Comparison of ENCODE assay signal across 10 cellular contexts in the genomic region with DNA sequence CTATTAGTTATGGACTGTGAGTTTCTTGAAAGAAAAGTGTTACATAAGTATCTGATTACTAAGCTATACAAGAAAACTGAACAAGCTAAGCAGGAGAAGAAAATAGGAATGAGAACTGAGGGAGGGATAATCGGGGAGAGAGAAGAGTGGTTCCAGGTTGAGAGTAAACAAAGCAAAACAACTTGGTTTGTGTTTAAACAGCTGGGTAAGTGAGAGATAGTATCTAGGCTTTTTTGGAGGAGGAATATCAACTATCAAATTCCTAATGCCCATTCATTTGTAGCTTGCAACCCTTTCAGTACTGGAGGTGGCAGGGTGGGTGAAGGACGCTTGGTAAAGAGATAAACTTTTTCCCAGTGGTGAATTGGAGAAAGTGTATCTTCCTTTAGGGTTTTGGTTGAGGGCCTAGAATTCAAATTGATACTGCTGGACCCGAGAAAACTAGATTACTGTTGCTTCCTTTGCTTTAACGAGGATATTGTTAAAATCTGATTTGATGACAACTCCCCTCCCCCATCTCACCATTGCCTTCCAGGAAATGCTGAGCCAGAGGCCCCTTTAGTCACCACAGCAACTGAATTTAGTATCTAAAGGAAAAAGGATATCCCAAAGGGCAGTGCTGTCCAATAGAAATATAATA. TPM values are rescaled to one million over a fixed set of nuclear protein-coding genes. Genes with fewer than 3 reads are reported as not detected.
DNase-seq lines count a peak whose midpoint lies in the region; ATAC-seq, FAIRE-seq and TF ChIP-seq lines count a peak whose summit lies in the region.
"Had no signal": no experiment of that assay in that cellular context is flagged by ENCODE, and none has a peak within 500 bp of the region (broad histone marks: within the 10 kb centered on the region; RNA-seq: fewer than 3 reads in every experiment).

No MANE protein-coding gene starts in this region.

- H4K91ac ChIP-seq in H1 (replicated peaks; ENCODE audit: insufficient read length, low read length), result peak overlapping the region; percentile 30

- in situ Hi-C loops in transverse colon (cut with MboI; ENCODE audit: low pct_ligation_motif_present in 1 of 4, low pct_unique_long_range_greater_than_20kb in 1 of 4, low sequenced_read_pairs in 3 of 4), result loop anchor here in 2 of 4 donors (10.0 kb wide), 1 partner anchor 57 kb away; no protein-coding TSS in a partner anchor

- peak overlapping the region; percentile 15 for H4K5ac ChIP-seq in H1 (ENCODE audit: insufficient read length, low read depth, low read length)

- no peak for TF ChIP-seq RAD21 in H1 (IDR thresholded peaks at IDR 0.05 in 1 of 2, conservative IDR thresholded peaks at IDR 0.05 in 1 of 2; ENCODE audit: low read depth in 2 of 2, low read length in 2 of 2)

- TF ChIP-seq CTCF in H1 (IDR thresholded peaks at IDR 0.05; ENCODE audit: control extremely low read depth in 1 of 3, insufficient read depth in 1 of 3, low read depth in 1 of 3, low read length in 3 of 3), result no peak
- peak in 1 of 5 experiments; percentile 26 for TF ChIP-seq CTCF in transverse colon (IDR thresholded peaks at IDR 0.05)
- TF ChIP-seq CTCF in adrenal gland (IDR thresholded peaks at IDR 0.05), result peak in 3 of 6 experiments; percentile 31 to 42 (median 33)

- H3K4me1 ChIP-seq in H1 (replicated peaks in 1 of 4; ENCODE audit: control insufficient read depth in 3 of 4, insufficient read depth in 4 of 4, low read length in 3 of 4), result peaks cover 0 to 10% (median 3%) of the 10 kb centered on the region in 4 experiments; a peak in 4 of 7 replicates
- H3K4me1 ChIP-seq in skeletal muscle satellite cell (ENCODE audit: control insufficient read depth, insufficient read depth, low read length), result peaks cover 15% of the 10 kb centered on the region
- peaks cover 0 to 22% (median 10%) of the 10 kb centered on the region in 4 donors for H3K4me1 ChIP-seq in transverse colon
- no peaks in the 10 kb centered on the region for H3K4me1 ChIP-seq in adrenal gland (replicated peaks in 1 of 2)

- peaks cover under 1 to 11% (median 4%) of the 10 kb centered on the region in 4 experiments; a peak in 5 of 8 replicates for H3K36me3 ChIP-seq in H1 (ENCODE audit: control insufficient read depth in 2 of 4, insufficient read depth in 4 of 4, low read length in 3 of 4)
- peaks cover 1% of the 10 kb centered on the region for H3K36me3 ChIP-seq in skeletal muscle satellite cell (ENCODE audit: insufficient read depth, low read length)
- H3K36me3 ChIP-seq in transverse colon, result no peaks in the 10 kb centered on the region
- H3K36me3 ChIP-seq in adrenal gland (replicated peaks in 1 of 2), result no peaks in the 10 kb centered on the region

- H2BK15ac ChIP-seq in H1 (ENCODE audit: low read length), result no peak overlapping the region

- WGBS in H1 (ENCODE audit: extremely low coverage in 1 of 2, insufficient coverage in 1 of 2, insufficient read length in 1 of 2, insufficient replicate concordance in 2 of 2, low coverage in 1 of 2, low lambda C conversion rate in 2 of 2, missing lambda C conversion rate in 1 of 2), 2 experiments, result 53% methylated on average over 4 of the region's 4 CpGs; no CpG with 5 or more reads in 1 of the 2 experiments
- 25 to 43% methylated on average over 4 of the region's 4 CpGs for WGBS in transverse colon (ENCODE audit: low coverage in 1 of 2), 2 donors
- whole genome bisulfite sequencing in adrenal gland, 4 donors, result 30 to 35% (median 33%) methylated on average over 4 of the region's 4 CpGs

- intact Hi-C loops in transverse colon (cut with DNase I; ENCODE audit: low total_unique reads) (no loop called here), adrenal gland (cut with DNase I) (loop anchor here (10.0 kb wide), 1 partner anchor 57 kb away; no protein-coding TSS in a partner anchor)

- H4K20me1 ChIP-seq in H1 (replicated peaks in 1 of 2; ENCODE audit: control insufficient read depth in 1 of 2, insufficient read depth in 2 of 2, low read length in 2 of 2), result peaks cover 0 to 4% of the 10 kb centered on the region in 2 experiments

- peak overlapping the region; percentile 60; the same call in 1 of the 2 replicates for H2BK12ac ChIP-seq in H1 (ENCODE audit: low read depth, low read length)

- FAIRE-seq in H1 (lab: Jason Lieb, UNC), result no peak
- FAIRE-seq: A204.1, colon had no signal

- peak overlapping the region; percentile 61 for H2BK120ac ChIP-seq in H1 (replicated peaks; ENCODE audit: low read depth, low read length)

- peak; percentile 24 for DNase-seq in DMS79 treated with DMSO at 0.1 percent for 48 hours (lab: John Stamatoyannopoulos, UW)
- DNase-seq in DMS79 (lab: John Stamatoyannopoulos, UW), result no peak
- peak; percentile 34 to 36 for DNase-seq in NCI-H526 (lab: John Stamatoyannopoulos, UW)
- no peak for DNase-seq in H1 (ENCODE audit: low read depth in 1 of 2, low spot score in 2 of 2)
- no peak for DNase-seq in transverse colon
- no peak for DNase-seq in adrenal gland

- no peak overlapping the region for H3K23ac ChIP-seq in H1 (ENCODE audit: insufficient read length)

- no peak for ATAC-seq in HG02885 (IDR thresholded peaks at IDR 0.05; ENCODE audit: poor library complexity, unreplicated experiment)

- no peaks in the 10 kb centered on the region for H3K9me3 ChIP-seq in H1 (ENCODE audit: insufficient read depth in 2 of 2, low read depth in 1 of 2, low read length in 1 of 2)
- no peaks in the 10 kb centered on the region for H3K9me3 ChIP-seq in skeletal muscle satellite cell (replicated peaks; ENCODE audit: low read length)
- no peaks in the 10 kb centered on the region for H3K9me3 ChIP-seq in transverse colon
- no peaks in the 10 kb centered on the region for H3K9me3 ChIP-seq in adrenal gland (replicated peaks in 1 of 3)

- peak overlapping the region; percentile 78; the same call in 1 of the 2 replicates for H2BK5ac ChIP-seq in H1 (ENCODE audit: low read depth, low read length)

- peaks cover 19 to 31% of the 10 kb centered on the region in 2 experiments for H3K79me2 ChIP-seq in H1 (ENCODE audit: control insufficient read depth in 1 of 2, insufficient read depth in 2 of 2, low read length in 2 of 2)

- H4K8ac ChIP-seq in H1 (ENCODE audit: extremely low read depth, insufficient read depth, low read length), result no peak overlapping the region

- H3K56ac ChIP-seq in H1 (replicated peaks; ENCODE audit: insufficient read length, low read depth, low read length), result no peak overlapping the region

- TF ChIP-seq POLR2A in H1 (IDR thresholded peaks at IDR 0.05; ENCODE audit: control extremely low read depth in 1 of 2, low read depth in 2 of 2, low read length in 2 of 2), result no peak
- no peak for TF ChIP-seq POLR2A in transverse colon (IDR thresholded peaks at IDR 0.05)
- TF ChIP-seq POLR2A in adrenal gland (IDR thresholded peaks at IDR 0.05), result no peak

- H3K9ac ChIP-seq in H1 (replicated peaks in 1 of 4; ENCODE audit: extremely low read depth in 1 of 4, low read depth in 3 of 4, low read length in 3 of 4), result peak overlapping the region in 1 of 4 experiments; percentile 14; a peak in 1 of 7 replicates
- peak overlapping the region; percentile 27 for H3K9ac ChIP-seq in skeletal muscle satellite cell (ENCODE audit: low read depth, low read length)

- no peaks in the 10 kb centered on the region for H3K79me1 ChIP-seq in H1 (ENCODE audit: low read depth, low read length)

- peaks cover 4% of the 10 kb centered on the region for H3K23me2 ChIP-seq in H1 (ENCODE audit: low read depth, low read length)

- no peak overlapping the region for H3K4ac ChIP-seq in H1 (replicated peaks; ENCODE audit: insufficient read length, low read depth, low read length)

- H3K4me3 ChIP-seq in H1 (ENCODE audit: extremely low read depth in 1 of 4, insufficient read depth in 2 of 4, low read depth in 3 of 4, low read length in 4 of 4) (no peak overlapping the region; a peak in 1 of 8 replicates), skeletal muscle satellite cell (ENCODE audit: low read length) (no peak overlapping the region), transverse colon (no peak overlapping the region), adrenal gland (no peak overlapping the region)

- H2AFZ ChIP-seq in H1 (ENCODE audit: low read length), result peak overlapping the region; percentile 98

- H3K18ac ChIP-seq in H1 (ENCODE audit: extremely low read depth, low read length), result peak overlapping the region; percentile 15; the same call in 1 of the 2 replicates

- H3K27me3 ChIP-seq in H1 (replicated peaks in 1 of 4; ENCODE audit: control insufficient read depth in 3 of 4, extremely low read depth in 1 of 4, insufficient read depth in 3 of 4, low read length in 3 of 4) (no peaks in the 10 kb centered on the region), skeletal muscle satellite cell (ENCODE audit: control insufficient read depth, insufficient read depth, low read length) (no peaks in the 10 kb centered on the region), transverse colon (no peaks in the 10 kb centered on the region), adrenal gland (no peaks in the 10 kb centered on the region)

- POLR2A ChIA-PET in H1 (lab: Charles Lee; ENCODE audit: partially characterized antibody), result interaction anchor here (11.2 to 13.5 kb wide), 2 partner anchors 17 to 26 kb away, joined by 189 to 300 read pairs; no protein-coding TSS in a partner anchor

- H3K27ac ChIP-seq in H1 (ENCODE audit: low read depth, low read length) (no peak overlapping the region), transverse colon (no peak overlapping the region), adrenal gland (peak overlapping the region in 2 of 5 donors; percentile 11 to 15)

- TF ChIP-seq EP300 in H1 (IDR thresholded peaks at IDR 0.05; ENCODE audit: borderline replicate concordance in 1 of 2, low read depth in 2 of 2, low read length in 2 of 2), result no peak
- no peak for TF ChIP-seq EP300 in transverse colon (IDR thresholded peaks at IDR 0.05; ENCODE audit: low read depth)

- H2AK5ac ChIP-seq in H1 (ENCODE audit: low read depth, low read length), result no peak overlapping the region

- H3K14ac ChIP-seq in H1 (ENCODE audit: insufficient read length), result no peak overlapping the region

- H2BK20ac ChIP-seq in H1 (ENCODE audit: low read length), result peak overlapping the region; percentile 87; the same call in 1 of the 2 replicates

- H3K4me2 ChIP-seq in H1 (ENCODE audit: insufficient read depth in 1 of 2, low read depth in 2 of 2, low read length in 2 of 2) (peak overlapping the region in 1 of 2 experiments; percentile 31; a peak in 1 of 4 replicates), skeletal muscle satellite cell (ENCODE audit: low read length) (peak overlapping the region; percentile 1)

- CTCF ChIA-PET in H1 (lab: Charles Lee; ENCODE audit: partially characterized antibody), result interaction anchor here (0.6 to 8.1 kb wide), 6 partner anchors 11 to 140 kb away, joined by 3 to 73 read pairs (median 4); no protein-coding TSS in a partner anchor

RNA-seq across cellular contexts. Expression of a gene that starts 2.0 kb away (rescaled TPM):
- total RNA-seq in H1 (2021; fragmentation: NEBNext Ultra II Directional; extraction: Animal tissue kit (Norgen Biotek cat#: 25700)), result 664 and 688 TPM in 2 replicates
- polyA plus RNA-seq in H1 (2011; rRNA removed) (323 and 417 TPM in 2 replicates), adrenal gland (10 to 100 TPM in 1 of 3 donors, 1 to 10 TPM in 2; 7.2 to 19.5 (median 8.2) TPM)
- 357 TPM for polyA plus RNA-seq in H1 (2011; cell fraction: cytosol; rRNA removed)
- polyA plus RNA-seq in H1 (2011; cell fraction: nucleus; rRNA removed), result 233 TPM
- 327 to 809 TPM (median 365 TPM) in 4 replicates for polyA plus RNA-seq in H1 (2012, experiment 1 of 2)
- 290 TPM for polyA plus RNA-seq in H1 (2012, experiment 2 of 2)
- 1,112 TPM for polyA plus RNA-seq in H1 (2013, experiment 1 of 2)
- polyA plus RNA-seq in H1 (2013, experiment 2 of 2), result 1,127 TPM
- 579 and 805 TPM in 2 replicates for polyA minus RNA-seq in H1 (2011; rRNA and poly(A)+ RNA removed)
- 243 TPM for polyA minus RNA-seq in H1 (2011; cell fraction: cytosol; rRNA and poly(A)+ RNA removed)
- polyA minus RNA-seq in H1 (2011; cell fraction: nucleus; rRNA and poly(A)+ RNA removed), result 193 TPM
- total RNA-seq in skeletal muscle satellite cell (2012; rRNA removed), result 80.2 and 126 TPM in 2 replicates
- total RNA-seq in transverse colon (10 to 100 TPM in 1 of 4 donors, 1 to 10 TPM in 2, under 1 TPM in 1; 0.80 to 10.2 (median 8.1) TPM), adrenal gland (10 to 100 TPM in 7 of 8 donors, 1 to 10 TPM in 1; 8.8 to 52.4 (median 33.5) TPM)

Comparison
In these comparisons a context has a peak if more than half of its experiments do, and no peak if none do; other contexts are left out.
1. DNase-seq: peak in DMS79 treated with DMSO at 0.1 percent for 48 hours (single experiment) and NCI-H526 (2 of 2); none in DMS79 (single experiment), H1 (0 of 2), transverse colon (single experiment) and adrenal gland (0 of 7).
2. RNA of a gene that starts 2.0 kb away (total RNA-seq): 664 to 688 TPM in H1; 8.8 to 52.4 TPM in adrenal gland and 0.80 to 10.2 TPM in transverse colon; every median in the first group is over 10 times any median in the second.